10 cellular contexts compared by ENCODE assay signal in genomic region chr2:55922488-55922887, GRCh38. TPM values are rescaled to one million over a fixed set of nuclear protein-coding genes. Genes with fewer than 3 reads are reported as not detected.
DNase-seq lines count a peak whose midpoint lies in the region; ATAC-seq and TF ChIP-seq lines count a peak whose summit lies in the region.
"Had no signal": no experiment of that assay in that cellular context is flagged by ENCODE, and none has a peak within 500 bp of the region (broad histone marks: within the 10 kb centered on the region; RNA-seq: fewer than 3 reads in every experiment).

No MANE protein-coding gene starts in this region.

- peak overlapping the region; percentile 72 for H2AFZ ChIP-seq in osteoblast (ENCODE audit: low read length)

- H3K4me1 ChIP-seq in SJSA1 (replicated peaks), result peaks cover 21% of the 10 kb centered on the region
- peaks cover 0 to 20% (median 0%) of the 10 kb centered on the region in 3 donors for H3K4me1 ChIP-seq in gastroesophageal sphincter
- H3K4me1 ChIP-seq in osteoblast (ENCODE audit: insufficient read depth, low read length), result peaks cover 49% of the 10 kb centered on the region

- peak overlapping the region; percentile 71 for H3K4me3 ChIP-seq in AG10803 (ENCODE audit: low read length)
- peak overlapping the region; percentile 62 for H3K4me3 ChIP-seq in SJSA1
- peak overlapping the region; percentile 45 to 60 for H3K4me3 ChIP-seq in gastroesophageal sphincter
- H3K4me3 ChIP-seq in osteoblast (ENCODE audit: insufficient read depth, low read length), result peak overlapping the region; percentile 94

- ATAC-seq in gastroesophageal sphincter, result no peak

- no peak for TF ChIP-seq EP300 in gastroesophageal sphincter (IDR thresholded peaks at IDR 0.05)

- 14 to 15% methylated on average over 9 to 12 of the region's 13 CpGs for WGBS in gastroesophageal sphincter (ENCODE audit: low coverage in 1 of 2), 2 donors

- peaks cover 18% of the 10 kb centered on the region for H4K20me1 ChIP-seq in osteoblast (ENCODE audit: insufficient read depth, low read length)

- no peaks in the 10 kb centered on the region for H3K9me3 ChIP-seq in SJSA1 (replicated peaks)
- no peaks in the 10 kb centered on the region for H3K9me3 ChIP-seq in gastroesophageal sphincter
- H3K9me3 ChIP-seq in osteoblast (ENCODE audit: low read depth, low read length), result no peaks in the 10 kb centered on the region

- H3K27ac ChIP-seq in SJSA1 (no peak overlapping the region), gastroesophageal sphincter (peak overlapping the region in 1 of 4 donors; percentile 75), osteoblast (ENCODE audit: low read depth, low read length) (peak overlapping the region; percentile 68)
- H3K27ac ChIP-seq: C4-2B had no signal

- peak overlapping the region; percentile 77 for H3K4me2 ChIP-seq in osteoblast (ENCODE audit: insufficient read depth, low read length)

- H3K27me3 ChIP-seq in SJSA1 (replicated peaks) (no peaks in the 10 kb centered on the region), gastroesophageal sphincter (peaks cover 46% of the 10 kb centered on the region), osteoblast (ENCODE audit: insufficient read depth, low read length) (peaks cover 4% of the 10 kb centered on the region)

- peaks cover 59% of the 10 kb centered on the region for H3K79me2 ChIP-seq in osteoblast (ENCODE audit: insufficient read depth, low read length)

- DNase-seq in AG10803 (ENCODE audit: low read depth) (no peak), SJSA1 (ENCODE audit: low read depth in 1 of 2, low spot score in 2 of 2) (no peak), osteoblast (ENCODE audit: insufficient read length, low spot score, missing footprints) (no peak), NCI-H2171 treated with DMSO at 0.1 percent for 48 hours (lab: John Stamatoyannopoulos, UW) (no peak), NCI-H146 treated with DMSO at 0.1 percent for 48 hours (lab: John Stamatoyannopoulos, UW; ENCODE audit: unreplicated experiment) (no peak)
- no peak for DNase-seq in activated CD4-positive, CD25-positive, alpha-beta regulatory T cell (lab: John Stamatoyannopoulos, UW)
- no peak for DNase-seq in stimulated activated CD4-positive, alpha-beta T cell treated with anti-CD3 and anti-CD28 coated beads, Interleukin-2, amount 100 ng/mL, for 24 hours

- TF ChIP-seq CTCF in AG10803 (conservative IDR thresholded peaks at IDR 0.05; ENCODE audit: low read length) (no peak), gastroesophageal sphincter (IDR thresholded peaks at IDR 0.05) (no peak), osteoblast (IDR thresholded peaks at IDR 0.05; ENCODE audit: extremely low read depth, low read depth, low read length) (no peak)

- H3K36me3 ChIP-seq in SJSA1 (peaks cover 33% of the 10 kb centered on the region), gastroesophageal sphincter (no peaks in the 10 kb centered on the region), osteoblast (ENCODE audit: insufficient read depth, low read length) (peaks cover 48% of the 10 kb centered on the region)

- TF ChIP-seq POLR2A in gastroesophageal sphincter (IDR thresholded peaks at IDR 0.05), result no peak

RNA-seq across cellular contexts. Expression of gene EFEMP1, which starts 1.1 kb away (rescaled TPM):
- 283 and 287 TPM in 2 replicates for total RNA-seq in SJSA1 (2014; rRNA removed; shearing (Covaris generic))
- total RNA-seq in gastroesophageal sphincter (100 to 1,000 TPM in 1 of 4 donors, 10 to 100 TPM in 3; 70.5 to 141 (median 91.9) TPM), osteoblast (1,402 and 1,564 TPM in 2 replicates)
- total RNA-seq: activated CD8-positive, alpha-beta memory T cell treated with anti-CD3 and anti-CD28 coated beads for 36 hours had no signal
